In genomic region chr3:48473617-48473952, GRCh38 we compare ENCODE assay signal across 1 cellular context.
TF ChIP-seq lines count a peak whose summit lies in the region.

No MANE protein-coding gene starts in this region.

TF ChIP-seq in IMR-90, 13 proteins besides CTCF, POLR2A, EP300 and RAD21:
- TF ChIP-seq MXI1 (IDR thresholded peaks at IDR 0.05; ENCODE audit: borderline replicate concordance, low read depth, low read length): no peak
- TF ChIP-seq BHLHE40 (IDR thresholded peaks at IDR 0.05; ENCODE audit: low read depth, low read length): no peak
- TF ChIP-seq, protein P1, sequence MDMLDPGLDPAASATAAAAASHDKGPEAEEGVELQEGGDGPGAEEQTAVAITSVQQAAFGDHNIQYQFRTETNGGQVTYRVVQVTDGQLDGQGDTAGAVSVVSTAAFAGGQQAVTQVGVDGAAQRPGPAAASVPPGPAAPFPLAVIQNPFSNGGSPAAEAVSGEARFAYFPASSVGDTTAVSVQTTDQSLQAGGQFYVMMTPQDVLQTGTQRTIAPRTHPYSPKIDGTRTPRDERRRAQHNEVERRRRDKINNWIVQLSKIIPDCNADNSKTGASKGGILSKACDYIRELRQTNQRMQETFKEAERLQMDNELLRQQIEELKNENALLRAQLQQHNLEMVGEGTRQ (IDR thresholded peaks at IDR 0.05; ENCODE audit: low read depth, low read length): no peak
- no peak for TF ChIP-seq SMC3 (IDR thresholded peaks at IDR 0.05; ENCODE audit: low read depth, low read length)
- no peak for TF ChIP-seq ELK1 (IDR thresholded peaks at IDR 0.05; ENCODE audit: borderline replicate concordance, low read depth, low read length)
- no peak for TF ChIP-seq NFE2L2 (IDR thresholded peaks at IDR 0.05; ENCODE audit: low read depth, low read length)
- TF ChIP-seq MAFK (IDR thresholded peaks at IDR 0.05; ENCODE audit: low read depth, low read length): no peak
- TF ChIP-seq FOS (IDR thresholded peaks at IDR 0.05; ENCODE audit: low read depth, low read length): no peak
